Comparison of ENCODE assay signal across 16 cellular contexts in the genomic region with DNA sequence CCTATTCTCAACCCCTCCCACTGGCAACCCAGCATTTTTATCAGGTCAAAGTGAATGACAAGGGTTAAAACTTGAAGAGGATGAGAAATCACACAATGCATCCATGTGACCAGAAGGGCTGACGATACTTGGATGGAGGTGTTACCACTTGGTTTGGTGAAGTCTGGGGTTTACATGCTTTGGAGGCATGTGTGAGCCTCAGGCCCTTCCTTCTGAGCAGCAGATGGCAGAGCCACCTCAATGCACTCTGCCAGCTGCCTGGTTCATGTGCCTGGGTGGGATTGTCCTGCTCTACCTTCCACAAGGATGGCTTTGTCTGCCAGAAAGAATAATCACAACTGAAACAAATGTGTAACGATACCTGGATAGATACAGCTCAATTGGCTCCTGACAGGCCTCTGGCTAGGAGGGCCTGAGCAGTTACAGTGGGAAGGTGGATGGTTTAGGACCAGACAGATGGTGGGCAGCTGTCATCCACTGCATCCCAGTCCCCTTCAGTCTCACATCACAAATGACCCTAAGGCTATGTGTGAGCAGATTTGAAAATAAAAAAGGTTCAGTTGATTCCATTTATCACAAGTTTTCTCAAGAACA. TPM values are rescaled to one million over a fixed set of nuclear protein-coding genes. Genes with fewer than 3 reads are reported as not detected.
A peak's percentile ranks its signal among the peaks of the same experiment; 100 is the strongest.
DNase-seq lines count a peak whose midpoint lies in the region.
"Had no signal": no experiment of that assay in that cellular context is flagged by ENCODE, and none has a peak within 500 bp of the region (broad histone marks: within the 10 kb centered on the region; RNA-seq: fewer than 3 reads in every experiment).

No MANE protein-coding gene starts in this region.

- peaks cover 36% of the 10 kb centered on the region for H3F3A ChIP-seq in GM23248 (ENCODE audit: insufficient read depth)

- in situ Hi-C loops in GM23248 (cut with MboI), result no loop called here

- no peaks in the 10 kb centered on the region for H3K9me2 ChIP-seq in GM23248 (ENCODE audit: insufficient read depth)

- H3K36me3 ChIP-seq in GM23248 (ENCODE audit: low read depth), result no peaks in the 10 kb centered on the region
- H3K36me3 ChIP-seq: gastroesophageal sphincter, left ventricle myocardium inferior had no signal

- peaks cover 13% of the 10 kb centered on the region for H3K27me3 Mint-ChIP-seq in activated naive CD4-positive, alpha-beta T cell treated with anti-CD3 and anti-CD28 coated beads, Interleukin-2, amount 10 ng/mL, durations not matched to agents 7 days and 5 days
- H3K27me3 Mint-ChIP-seq: activated CD4-positive, alpha-beta T cell treated with anti-CD3 and anti-CD28 coated beads for 36 hours had no signal

- no peak overlapping the region for H3K4me3 ChIP-seq in GM23248
- H3K4me3 ChIP-seq: gastroesophageal sphincter, left ventricle myocardium inferior, skin epidermis had no signal

- no peaks in the 10 kb centered on the region for H4K20me1 ChIP-seq in GM23248 (ENCODE audit: insufficient read depth)

- H3K4me2 ChIP-seq in GM23248 (ENCODE audit: unreplicated experiment), result peak overlapping the region; percentile 53
- H3K4me2 ChIP-seq: KMS-11 had no signal

- no peaks in the 10 kb centered on the region for H3K36me3 Mint-ChIP-seq in activated naive CD4-positive, alpha-beta T cell treated with anti-CD3 and anti-CD28 coated beads, Interleukin-2, amount 10 ng/mL, durations not matched to agents 7 days and 5 days
- H3K36me3 Mint-ChIP-seq: activated CD8-positive, alpha-beta memory T cell treated with anti-CD3 and anti-CD28 coated beads, Interleukin-2, amount 10 ng/mL, durations not matched to agents 7 days and 5 days had no signal

- DNase-seq in GM23248 (peak; percentile 6), NCI-H524 treated with DMSO at 0.1 percent for 48 hours (lab: John Stamatoyannopoulos, UW) (peak; percentile 79), cerebellum (ENCODE audit: low spot score) (peak; percentile 23), retina (peak; percentile 4), NCI-H82 treated with DMSO at 0.1 percent for 48 hours (lab: John Stamatoyannopoulos, UW; ENCODE audit: unreplicated experiment) (no peak), NCI-H345 treated with DMSO at 0.1 percent for 48 hours (lab: John Stamatoyannopoulos, UW; ENCODE audit: unreplicated experiment) (no peak)
- DNase-seq in activated naive CD4-positive, alpha-beta T cell treated with anti-CD3 and anti-CD28 coated beads, Interleukin-2, amount 10 ng/mL, durations not matched to agents 7 days and 5 days, result no peak
- DNase-seq: activated CD4-positive, alpha-beta T cell treated with anti-CD3 and anti-CD28 coated beads for 36 hours; activated CD8-positive, alpha-beta memory T cell treated with anti-CD3 and anti-CD28 coated beads, Interleukin-2, amount 10 ng/mL, durations not matched to agents 7 days and 5 days; GOT3; left ventricle myocardium inferior; stimulated activated CD4-positive, alpha-beta T cell treated with anti-CD3 and anti-CD28 coated beads, Interleukin-4, amount 100 ng/mL, for 4 hours had no signal

- peaks cover 48% of the 10 kb centered on the region for H3K4me1 ChIP-seq in GM23248 (ENCODE audit: insufficient read depth)
- H3K4me1 ChIP-seq: gastroesophageal sphincter, left ventricle myocardium inferior, parathyroid adenoma had no signal

- peak overlapping the region; percentile 88 for H3K27ac ChIP-seq in GM23248
- H3K27ac ChIP-seq: gastroesophageal sphincter, KMS-11, left ventricle myocardium inferior, parathyroid adenoma had no signal

- peak overlapping the region; percentile 17 for H3K9ac ChIP-seq in GM23248
- H3K9ac ChIP-seq: KMS-11, parathyroid adenoma had no signal

- H3K27ac Mint-ChIP-seq in activated naive CD4-positive, alpha-beta T cell treated with anti-CD3 and anti-CD28 coated beads, Interleukin-2, amount 10 ng/mL, durations not matched to agents 7 days and 5 days, result no peak overlapping the region
- H3K27ac Mint-ChIP-seq: activated CD4-positive, alpha-beta T cell treated with anti-CD3 and anti-CD28 coated beads for 36 hours; activated CD8-positive, alpha-beta memory T cell treated with anti-CD3 and anti-CD28 coated beads, Interleukin-2, amount 10 ng/mL, durations not matched to agents 7 days and 5 days had no signal

- H3K9me3 Mint-ChIP-seq in activated naive CD4-positive, alpha-beta T cell treated with anti-CD3 and anti-CD28 coated beads, Interleukin-2, amount 10 ng/mL, durations not matched to agents 7 days and 5 days, result no peaks in the 10 kb centered on the region

- no peak overlapping the region for H2AFZ ChIP-seq in GM23248
- H2AFZ ChIP-seq: parathyroid adenoma had no signal

- no peak overlapping the region for H3K4me3 Mint-ChIP-seq in activated naive CD4-positive, alpha-beta T cell treated with anti-CD3 and anti-CD28 coated beads, Interleukin-2, amount 10 ng/mL, durations not matched to agents 7 days and 5 days
- H3K4me3 Mint-ChIP-seq: activated CD4-positive, alpha-beta T cell treated with anti-CD3 and anti-CD28 coated beads for 36 hours; activated CD8-positive, alpha-beta memory T cell treated with anti-CD3 and anti-CD28 coated beads, Interleukin-2, amount 10 ng/mL, durations not matched to agents 7 days and 5 days had no signal

- H3K9me3 ChIP-seq in GM23248 (ENCODE audit: low read depth), result no peaks in the 10 kb centered on the region
- H3K9me3 ChIP-seq: gastroesophageal sphincter had no signal

- no peaks in the 10 kb centered on the region for H3K4me1 Mint-ChIP-seq in activated naive CD4-positive, alpha-beta T cell treated with anti-CD3 and anti-CD28 coated beads, Interleukin-2, amount 10 ng/mL, durations not matched to agents 7 days and 5 days
- H3K4me1 Mint-ChIP-seq: activated CD4-positive, alpha-beta T cell treated with anti-CD3 and anti-CD28 coated beads for 36 hours; activated CD8-positive, alpha-beta memory T cell treated with anti-CD3 and anti-CD28 coated beads, Interleukin-2, amount 10 ng/mL, durations not matched to agents 7 days and 5 days had no signal

- WGBS in GM23248 (ENCODE audit: low coverage in 1 of 2, low lambda C conversion rate in 2 of 2, missing lambda C conversion rate in 2 of 2), 2 experiments, result 56 to 72% methylated on average over 2 of the region's 2 CpGs

- CTCF ChIA-PET in activated naive CD4-positive, alpha-beta T cell treated with anti-CD3 and anti-CD28 coated beads, Interleukin-2, amount 10 ng/mL, durations not matched to agents 7 days and 5 days (lab: Charles Lee), result no interaction called here

- H3K27me3 ChIP-seq in GM23248 (replicated peaks; ENCODE audit: insufficient read depth), result no peaks in the 10 kb centered on the region
- H3K27me3 ChIP-seq: gastroesophageal sphincter had no signal

- no peaks in the 10 kb centered on the region for H3K79me2 ChIP-seq in GM23248 (ENCODE audit: insufficient read depth)
- H3K79me2 ChIP-seq: parathyroid adenoma had no signal

RNA-seq across cellular contexts. Expression of a gene that starts 51.5 kb away (rescaled TPM):
- total RNA-seq in GM23248 (2014; rRNA removed; shearing (Covaris generic)), result 2.1 and 6.4 TPM in 2 replicates
- 4.7 and 6.2 TPM in 2 replicates for polyA plus RNA-seq in GM23248 (2016; fragmentation: Nextera tagmentation; extraction: Ambion mirVana)
- total RNA-seq in cerebellum, result 9.9 TPM

Comparison
In these comparisons a context has a peak if more than half of its experiments do, and no peak if none do; other contexts are left out.
1. DNase-seq: peak in GM23248 (single experiment), NCI-H524 treated with DMSO at 0.1 percent for 48 hours (single experiment), cerebellum (single experiment) and retina (single experiment); none in activated naive CD4-positive, alpha-beta T cell treated with anti-CD3 and anti-CD28 coated beads, Interleukin-2, amount 10 ng/mL, durations not matched to agents 7 days and 5 days (single experiment), NCI-H82 treated with DMSO at 0.1 percent for 48 hours (single experiment) and NCI-H345 treated with DMSO at 0.1 percent for 48 hours (single experiment).